In the genomic region with DNA sequence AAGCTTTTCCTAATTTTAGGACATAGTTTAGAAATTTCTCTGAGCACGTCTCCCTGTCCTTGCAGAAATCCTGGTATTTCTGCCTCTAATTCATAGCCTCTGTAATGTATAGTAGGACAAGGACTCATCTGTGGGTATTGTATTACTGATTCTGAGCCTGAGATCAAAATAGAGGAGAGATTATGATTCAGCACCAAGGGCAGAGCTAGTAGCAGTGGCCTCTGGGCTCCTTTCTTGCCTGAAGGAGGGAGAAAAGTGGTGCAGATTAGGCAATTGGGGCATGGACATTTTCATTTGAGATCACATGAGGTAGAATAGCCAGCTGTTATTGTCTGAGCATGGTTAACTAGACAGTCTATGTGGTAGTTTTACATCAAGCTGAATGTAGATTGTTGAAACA, we compare ENCODE assay signal across 1 cellular context.
A peak's percentile ranks its signal among the peaks of the same experiment; 100 is the strongest.
TF ChIP-seq lines count a peak whose summit lies in the region.

No MANE protein-coding gene starts in this region.

TF ChIP-seq in HEK293, 187 proteins besides CTCF, POLR2A, EP300 and RAD21 (continued from another document):
- TF ChIP-seq, protein P1, sequence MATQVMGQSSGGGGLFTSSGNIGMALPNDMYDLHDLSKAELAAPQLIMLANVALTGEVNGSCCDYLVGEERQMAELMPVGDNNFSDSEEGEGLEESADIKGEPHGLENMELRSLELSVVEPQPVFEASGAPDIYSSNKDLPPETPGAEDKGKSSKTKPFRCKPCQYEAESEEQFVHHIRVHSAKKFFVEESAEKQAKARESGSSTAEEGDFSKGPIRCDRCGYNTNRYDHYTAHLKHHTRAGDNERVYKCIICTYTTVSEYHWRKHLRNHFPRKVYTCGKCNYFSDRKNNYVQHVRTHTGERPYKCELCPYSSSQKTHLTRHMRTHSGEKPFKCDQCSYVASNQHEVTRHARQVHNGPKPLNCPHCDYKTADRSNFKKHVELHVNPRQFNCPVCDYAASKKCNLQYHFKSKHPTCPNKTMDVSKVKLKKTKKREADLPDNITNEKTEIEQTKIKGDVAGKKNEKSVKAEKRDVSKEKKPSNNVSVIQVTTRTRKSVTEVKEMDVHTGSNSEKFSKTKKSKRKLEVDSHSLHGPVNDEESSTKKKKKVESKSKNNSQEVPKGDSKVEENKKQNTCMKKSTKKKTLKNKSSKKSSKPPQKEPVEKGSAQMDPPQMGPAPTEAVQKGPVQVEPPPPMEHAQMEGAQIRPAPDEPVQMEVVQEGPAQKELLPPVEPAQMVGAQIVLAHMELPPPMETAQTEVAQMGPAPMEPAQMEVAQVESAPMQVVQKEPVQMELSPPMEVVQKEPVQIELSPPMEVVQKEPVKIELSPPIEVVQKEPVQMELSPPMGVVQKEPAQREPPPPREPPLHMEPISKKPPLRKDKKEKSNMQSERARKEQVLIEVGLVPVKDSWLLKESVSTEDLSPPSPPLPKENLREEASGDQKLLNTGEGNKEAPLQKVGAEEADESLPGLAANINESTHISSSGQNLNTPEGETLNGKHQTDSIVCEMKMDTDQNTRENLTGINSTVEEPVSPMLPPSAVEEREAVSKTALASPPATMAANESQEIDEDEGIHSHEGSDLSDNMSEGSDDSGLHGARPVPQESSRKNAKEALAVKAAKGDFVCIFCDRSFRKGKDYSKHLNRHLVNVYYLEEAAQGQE (tag by site-specific recombination; IDR thresholded peaks at IDR 0.05) = peak; percentile 88
